11 cellular contexts compared by ENCODE assay signal in the genomic region with DNA sequence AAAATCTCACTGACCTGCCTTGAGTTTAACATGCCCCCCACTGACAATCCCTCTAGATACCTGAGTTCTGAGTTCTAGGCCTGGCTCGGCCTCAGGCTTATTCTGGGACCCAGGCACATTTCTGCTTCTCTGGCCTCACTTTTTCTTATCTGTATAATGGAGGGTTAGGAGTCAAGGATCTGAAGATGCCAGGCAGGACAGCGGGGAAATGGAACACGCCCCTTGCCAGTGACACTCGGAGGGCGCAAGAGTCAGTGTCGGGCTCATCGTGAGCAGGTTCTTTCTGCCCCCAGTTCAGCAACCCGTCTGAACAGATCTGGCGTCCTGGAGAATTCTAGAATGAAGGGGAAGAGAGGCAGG. TPM values are rescaled to one million over a fixed set of nuclear protein-coding genes. Genes with fewer than 3 reads are reported as not detected.
DNase-seq lines count a peak whose midpoint lies in the region; ATAC-seq and TF ChIP-seq lines count a peak whose summit lies in the region.
"Had no signal": no experiment of that assay in that cellular context is flagged by ENCODE, and none has a peak within 500 bp of the region (broad histone marks: within the 10 kb centered on the region; RNA-seq: fewer than 3 reads in every experiment).

No MANE protein-coding gene starts in this region.

- TF ChIP-seq CTCF in cardiac muscle cell (IDR thresholded peaks at IDR 0.05; ENCODE audit: low read depth, low read length) (no peak), upper lobe of left lung (IDR thresholded peaks at IDR 0.05) (no peak)

- POLR2A ChIA-PET in naive thymus-derived CD4-positive, alpha-beta T cell (lab: Charles Lee), result no interaction called here

- no peak for DNase-seq in cardiac muscle cell (ENCODE audit: low read depth in 1 of 2, low spot score in 1 of 2)
- no peak for DNase-seq in left cardiac atrium
- no peak for DNase-seq in naive thymus-derived CD4-positive, alpha-beta T cell
- DNase-seq in upper lobe of left lung, result no peak
- no peak for DNase-seq in KG1 (lab: John Stamatoyannopoulos, UW)
- DNase-seq: NCI-H1436 treated with DMSO at 0.1 percent for 48 hours, SJCRH30 had no signal

- peaks cover 6 to 15% (median 11%) of the 10 kb centered on the region in 7 donors for H3K4me1 Mint-ChIP-seq in naive thymus-derived CD4-positive, alpha-beta T cell

- WGBS in upper lobe of left lung, 2 donors, result 44 to 45% methylated on average over 9 of the region's 9 CpGs

- peaks cover 89% of the 10 kb centered on the region for H3K27me3 ChIP-seq in cardiac muscle cell
- no peaks in the 10 kb centered on the region for H3K27me3 ChIP-seq in naive thymus-derived CD4-positive, alpha-beta T cell (ENCODE audit: control insufficient read depth in 2 of 2, insufficient read depth in 2 of 2, low read length in 2 of 2)
- peaks cover 2 to 13% (median 8%) of the 10 kb centered on the region in 4 donors for H3K27me3 ChIP-seq in upper lobe of left lung

- H3K4me3 ChIP-seq in cardiac muscle cell, result peak overlapping the region; percentile 27
- H3K4me3 ChIP-seq in naive thymus-derived CD4-positive, alpha-beta T cell (ENCODE audit: low read length), result peak overlapping the region; percentile 61
- H3K4me3 ChIP-seq in upper lobe of left lung, result peak overlapping the region in 3 of 4 donors; percentile 31 to 46 (median 38)
- H3K4me3 ChIP-seq: SJCRH30 had no signal

- CTCF ChIA-PET in naive thymus-derived CD4-positive, alpha-beta T cell (lab: Charles Lee), result no interaction called here

- H3K9me3 Mint-ChIP-seq in naive thymus-derived CD4-positive, alpha-beta T cell, result no peaks in the 10 kb centered on the region

- H3K27ac ChIP-seq in cardiac muscle cell (no peak overlapping the region), cingulate gyrus (ENCODE audit: low read depth, low read length) (peak overlapping the region; percentile 99), upper lobe of left lung (no peak overlapping the region)
- no peak overlapping the region for H3K27ac ChIP-seq in naive thymus-derived CD4-positive, alpha-beta T cell (ENCODE audit: low read depth, low read length)
- H3K27ac ChIP-seq: SJCRH30 had no signal

- H3K4me1 ChIP-seq in cardiac muscle cell (ENCODE audit: low read depth), result no peaks in the 10 kb centered on the region
- peaks cover 4 to 6% of the 10 kb centered on the region in 2 donors for H3K4me1 ChIP-seq in naive thymus-derived CD4-positive, alpha-beta T cell (ENCODE audit: control insufficient read depth in 2 of 2, insufficient read depth in 2 of 2, low read length in 2 of 2)
- peaks cover 10 to 12% (median 10%) of the 10 kb centered on the region in 4 donors for H3K4me1 ChIP-seq in upper lobe of left lung
- H3K4me1 ChIP-seq: SJCRH30 had no signal

- no peaks in the 10 kb centered on the region for H3K36me3 ChIP-seq in cardiac muscle cell
- no peaks in the 10 kb centered on the region for H3K36me3 ChIP-seq in naive thymus-derived CD4-positive, alpha-beta T cell (ENCODE audit: control insufficient read depth in 2 of 3, insufficient read depth in 3 of 3, low read length in 3 of 3)
- H3K36me3 ChIP-seq in upper lobe of left lung, result no peaks in the 10 kb centered on the region
- H3K36me3 ChIP-seq: SJCRH30 had no signal

- intact Hi-C loops in left cardiac atrium (cut with DNase I), result no loop called here
- intact Hi-C loops in naive thymus-derived CD4-positive, alpha-beta T cell (cut with micrococcal nuclease), result loop anchor here in 1 of 2 donors (2.0 kb wide), 1 partner anchor 20 kb away; a partner anchor contains a TSS

- peak overlapping the region; percentile 49 to 90 (median 85) for H3K4me3 Mint-ChIP-seq in naive thymus-derived CD4-positive, alpha-beta T cell

- peak overlapping the region in 2 of 9 donors; percentile 38 to 87 for H3K27ac Mint-ChIP-seq in naive thymus-derived CD4-positive, alpha-beta T cell

- TF ChIP-seq EP300 in upper lobe of left lung (IDR thresholded peaks at IDR 0.05), result no peak

- no peaks in the 10 kb centered on the region for H3K36me3 Mint-ChIP-seq in naive thymus-derived CD4-positive, alpha-beta T cell

- no peak for TF ChIP-seq POLR2A in upper lobe of left lung (IDR thresholded peaks at IDR 0.05)

- ATAC-seq in left cardiac atrium (no peak), upper lobe of left lung (ENCODE audit: low FRiP score in 2 of 2) (no peak), GM21825 (IDR thresholded peaks at IDR 0.05; ENCODE audit: unreplicated experiment) (no peak), GM21526 (IDR thresholded peaks at IDR 0.05; ENCODE audit: low FRiP score, unreplicated experiment) (no peak)
- no peak for ATAC-seq in naive thymus-derived CD4-positive, alpha-beta T cell

- peaks cover 9 to 53% (median 18%) of the 10 kb centered on the region in 5 donors for H3K27me3 Mint-ChIP-seq in naive thymus-derived CD4-positive, alpha-beta T cell

- H3K9me3 ChIP-seq in cardiac muscle cell (ENCODE audit: low read depth), result no peaks in the 10 kb centered on the region
- H3K9me3 ChIP-seq in naive thymus-derived CD4-positive, alpha-beta T cell (ENCODE audit: control insufficient read depth in 2 of 3, low read length in 3 of 3), result no peaks in the 10 kb centered on the region
- no peaks in the 10 kb centered on the region for H3K9me3 ChIP-seq in upper lobe of left lung
- H3K9me3 ChIP-seq: SJCRH30 had no signal

RNA-seq across cellular contexts. Expression of a gene that starts 0.6 kb away (rescaled TPM):
- total RNA-seq in cardiac muscle cell (not detected in 2 replicates), left cardiac atrium (10 to 100 TPM in 1 of 2 donors, 1 to 10 TPM in 1; 8.2 to 11.5 TPM), upper lobe of left lung (1 to 10 TPM in 2 of 6 donors, not detected in 4; 1.4 to 1.5 TPM)
- 1.0 TPM in 1 of 2 replicates, not detected in the other for polyA plus RNA-seq in cardiac muscle cell
- 1 to 10 TPM in 2 of 5 experiments, under 1 TPM in 1, not detected in 2; 0.76 to 4.0 (median 1.5) TPM for total RNA-seq in naive thymus-derived CD4-positive, alpha-beta T cell
- 1 to 10 TPM; 3.8 to 4.5 TPM for polyA plus RNA-seq in naive thymus-derived CD4-positive, alpha-beta T cell
- total RNA-seq: SJCRH30 had no signal

RNA-seq across cellular contexts. Expression of a gene that starts 19.6 kb away (rescaled TPM):
- 0.28 TPM in 1 of 2 replicates, not detected in the other for total RNA-seq in cardiac muscle cell
- polyA plus RNA-seq in cardiac muscle cell, result 1.6 and 2.1 TPM in 2 replicates
- total RNA-seq in left cardiac atrium, result 100 to 1,000 TPM; 147 to 411 TPM
- total RNA-seq in naive thymus-derived CD4-positive, alpha-beta T cell, result 100 to 1,000 TPM in 1 of 5 experiments, 10 to 100 TPM in 4; 15.0 to 435 (median 32.8) TPM
- polyA plus RNA-seq in naive thymus-derived CD4-positive, alpha-beta T cell, result 100 to 1,000 TPM; 113 to 168 TPM
- 100 to 1,000 TPM; 137 to 552 (median 338) TPM for total RNA-seq in upper lobe of left lung

RNA-seq across cellular contexts. Expression of a gene that starts 23.9 kb away (rescaled TPM):
- not detected in 2 replicates for total RNA-seq in cardiac muscle cell
- not detected in 2 replicates for polyA plus RNA-seq in cardiac muscle cell
- not detected for total RNA-seq in left cardiac atrium
- not detected for total RNA-seq in naive thymus-derived CD4-positive, alpha-beta T cell
- polyA plus RNA-seq in naive thymus-derived CD4-positive, alpha-beta T cell, result not detected
- not detected for total RNA-seq in upper lobe of left lung
- total RNA-seq: SJCRH30 had no signal
- polyA plus RNA-seq: adipose tissue had no signal

RNA-seq across cellular contexts. Expression of a gene that starts 36.8 kb away (rescaled TPM):
- 3.6 and 9.1 TPM in 2 replicates for total RNA-seq in cardiac muscle cell
- polyA plus RNA-seq in cardiac muscle cell, result 4.5 and 4.7 TPM in 2 replicates
- total RNA-seq in left cardiac atrium, result 100 to 1,000 TPM in 1 of 2 donors, 10 to 100 TPM in 1; 84.7 to 114 TPM
- total RNA-seq in naive thymus-derived CD4-positive, alpha-beta T cell, result 100 to 1,000 TPM in 1 of 5 experiments, 1 to 10 TPM in 1, under 1 TPM in 2, not detected in 1; 0.45 to 166 (median 2.5) TPM
- 1 to 10 TPM; 3.5 to 5.2 TPM for polyA plus RNA-seq in naive thymus-derived CD4-positive, alpha-beta T cell
- 100 to 1,000 TPM in 5 of 6 donors, 10 to 100 TPM in 1; 72.3 to 546 (median 187) TPM for total RNA-seq in upper lobe of left lung
- total RNA-seq: SJCRH30 had no signal

RNA-seq across cellular contexts. Expression of a gene that starts 43.7 kb away (rescaled TPM):
- total RNA-seq in cardiac muscle cell (not detected in 2 replicates), left cardiac atrium (10 to 100 TPM; 15.2 to 50.8 TPM), upper lobe of left lung (100 to 1,000 TPM in 1 of 6 donors, 10 to 100 TPM in 4, 1 to 10 TPM in 1; 8.4 to 194 (median 37.0) TPM)
- polyA plus RNA-seq in cardiac muscle cell, result not detected in 2 replicates
- not detected for total RNA-seq in naive thymus-derived CD4-positive, alpha-beta T cell
- not detected for polyA plus RNA-seq in naive thymus-derived CD4-positive, alpha-beta T cell
- total RNA-seq: SJCRH30 had no signal

Comparison
In these comparisons a context has a peak if more than half of its experiments do, and no peak if none do; other contexts are left out.
1. RNA of a gene that starts 19.6 kb away (total RNA-seq): 147 to 411 TPM in left cardiac atrium, 137 to 552 TPM in upper lobe of left lung and 15.0 to 435 TPM in naive thymus-derived CD4-positive, alpha-beta T cell; 0.28 TPM in cardiac muscle cell; every median in the first group is over 10 times any median in the second.
2. Peak in every context shown above with its lines, with median percentiles within 50 percentile points of each other: H3K4me3 ChIP-seq.